8 cellular contexts compared by ENCODE assay signal in the genomic region with DNA sequence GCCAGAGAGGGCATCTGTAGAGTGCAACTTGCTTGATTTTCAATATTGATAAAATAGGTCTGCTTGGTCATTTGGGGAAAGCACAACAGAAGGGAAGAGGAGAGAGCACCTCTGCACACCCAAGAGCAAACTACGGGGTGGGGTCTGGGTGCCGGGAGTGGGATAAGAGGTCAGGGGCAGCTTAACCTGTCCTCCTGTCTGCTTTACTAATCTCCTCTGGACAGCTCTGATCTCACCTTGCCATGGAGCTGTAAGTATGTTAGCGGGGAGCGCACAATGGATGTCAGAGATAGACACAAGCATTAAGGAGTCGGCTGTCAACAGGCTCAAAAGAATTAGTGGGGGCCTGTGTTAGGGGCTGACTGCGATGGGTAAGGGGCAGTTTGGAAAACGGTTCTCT.
"Had no signal": no experiment of that assay in that cellular context is flagged by ENCODE, and none has a peak within 500 bp of the region (broad histone marks: within the 10 kb centered on the region; RNA-seq: fewer than 3 reads in every experiment).

No MANE protein-coding gene starts in this region.

- H3K4me3 Mint-ChIP-seq: HFFc6 had no signal

- H3K9me3 ChIP-seq: HAP-1 had no signal

- H3K4me1 ChIP-seq: HAP-1 had no signal

- H3K27ac Mint-ChIP-seq: HFFc6, IgD-negative memory B cell had no signal

- H3K27me3 Mint-ChIP-seq: IgD-negative memory B cell had no signal

- H2AFZ ChIP-seq: GM23248 had no signal

- H3K27ac ChIP-seq: GM23248, HL-60 had no signal

- H3K4me1 Mint-ChIP-seq: IgD-negative memory B cell had no signal

- H3K36me3 Mint-ChIP-seq: IgD-negative memory B cell had no signal

- DNase-seq: GM23248, GOT3, H7, HFFc6, KBM-7 had no signal

- H3K4me3 ChIP-seq: GM23248, HAP-1 had no signal

- H3K9ac ChIP-seq: GM23248 had no signal

- H3K36me3 ChIP-seq: HAP-1 had no signal
